ENCODE assay signal across 9 cellular contexts in genomic region chr6:143400258-143401059, GRCh38. TPM values are rescaled to one million over a fixed set of nuclear protein-coding genes. Genes with fewer than 3 reads are reported as not detected.
DNase-seq lines count a peak whose midpoint lies in the region; TF ChIP-seq lines count a peak whose summit lies in the region.
"Had no signal": no experiment of that assay in that cellular context is flagged by ENCODE, and none has a peak within 500 bp of the region (broad histone marks: within the 10 kb centered on the region; RNA-seq: fewer than 3 reads in every experiment).

No MANE protein-coding gene starts in this region.

- in situ Hi-C loops in mammary epithelial cell (cut with MboI; ENCODE audit: low sequenced_read_pairs in 2 of 2), result loop anchor here (25.0 kb wide), 1 partner anchor 163 kb away; no protein-coding TSS in a partner anchor

- H3K79me2 ChIP-seq in mammary epithelial cell (ENCODE audit: insufficient read depth, low read length), result no peaks in the 10 kb centered on the region

- intact Hi-C loops in mammary epithelial cell (cut with micrococcal nuclease) (no loop called here), ovary (cut with DNase I) (no loop called here)

- CTCF ChIA-PET in mammary epithelial cell (lab: Charles Lee; ENCODE audit: low non-redundant PET), result interaction anchor here (0.8 kb wide), 1 partner anchor 114 kb away, joined by 8 read pairs; no protein-coding TSS in a partner anchor

- no peak overlapping the region for H3K4me3 ChIP-seq in mammary epithelial cell (replicated peaks in 1 of 3; ENCODE audit: insufficient read depth in 1 of 3, low read depth in 2 of 3, low read length in 3 of 3)
- H3K4me3 ChIP-seq in skin epidermis, result no peak overlapping the region
- H3K4me3 ChIP-seq in coronary artery, result no peak overlapping the region
- no peak overlapping the region for H3K4me3 ChIP-seq in ovary

- H2AFZ ChIP-seq in mammary epithelial cell (ENCODE audit: low read depth, low read length), result peak overlapping the region; percentile 46

- no peak overlapping the region for H3K4me2 ChIP-seq in mammary epithelial cell (ENCODE audit: insufficient read depth, low read depth, low read length)

- no peaks in the 10 kb centered on the region for H3K36me3 ChIP-seq in mammary epithelial cell (ENCODE audit: insufficient read depth, low read length)
- no peaks in the 10 kb centered on the region for H3K36me3 ChIP-seq in ovary

- no peaks in the 10 kb centered on the region for H3K27me3 ChIP-seq in mammary epithelial cell (ENCODE audit: insufficient read depth, low read length)
- no peaks in the 10 kb centered on the region for H3K27me3 ChIP-seq in ovary

- TF ChIP-seq CTCF in mammary epithelial cell (conservative IDR thresholded peaks at IDR 0.05 in 1 of 2, IDR thresholded peaks at IDR 0.05 in 1 of 2; ENCODE audit: extremely low read depth in 1 of 2, insufficient read depth in 1 of 2, low read depth in 1 of 2, low read length in 2 of 2) (no peak), coronary artery (IDR thresholded peaks at IDR 0.05) (no peak), ovary (IDR thresholded peaks at IDR 0.05) (no peak)

- H4K20me1 ChIP-seq in mammary epithelial cell (ENCODE audit: insufficient read depth, low read length), result no peaks in the 10 kb centered on the region

- no peak for TF ChIP-seq POLR2A in ovary (IDR thresholded peaks at IDR 0.05)

- 56% methylated on average over 6 of the region's 6 CpGs for WGBS in mammary epithelial cell (ENCODE audit: low coverage, missing lambda C conversion rate)
- WGBS in ovary, 3 donors, result 54 to 60% (median 59%) methylated on average over 6 of the region's 6 CpGs

- peaks cover 67% of the 10 kb centered on the region for H3K4me1 ChIP-seq in mammary epithelial cell (ENCODE audit: insufficient read depth, low read length)
- no peaks in the 10 kb centered on the region for H3K4me1 ChIP-seq in ovary (ENCODE audit: insufficient read depth)

- no peak overlapping the region for H3K9ac ChIP-seq in mammary epithelial cell (ENCODE audit: insufficient read depth, low read length)

- H3K9me3 ChIP-seq in mammary epithelial cell (replicated peaks; ENCODE audit: insufficient read depth, low read length) (no peaks in the 10 kb centered on the region), ovary (no peaks in the 10 kb centered on the region)

- peak; percentile 15 for DNase-seq in DMS 273 (lab: John Stamatoyannopoulos, UW; ENCODE audit: unreplicated experiment)
- DNase-seq in DMS 273 treated with DMSO at 0.1 percent for 48 hours (lab: John Stamatoyannopoulos, UW), result no peak
- peak; percentile 9 for DNase-seq in NCI-H2029 (lab: John Stamatoyannopoulos, UW)
- DNase-seq in mammary epithelial cell, result peak; percentile 35
- DNase-seq in NCI-H524 treated with DMSO at 0.1 percent for 48 hours (lab: John Stamatoyannopoulos, UW), result no peak
- DNase-seq in coronary artery (ENCODE audit: low spot score), result no peak
- no peak for DNase-seq in ovary

- no TSS peak for BruUV-seq in mammary epithelial cell (replicated peaks; lab: Mats Ljungman, UMichigan)

- dilution Hi-C loops in mammary epithelial cell (cut with HindIII; ENCODE audit: low sequenced_read_pairs), result no loop called here

- TF ChIP-seq EP300 in ovary (IDR thresholded peaks at IDR 0.05), result no peak

- H3K27ac ChIP-seq in mammary epithelial cell (ENCODE audit: insufficient read depth, low read depth, low read length) (peak overlapping the region; percentile 65), skin epidermis (peak overlapping the region in 12 of 21 experiments; percentile 2 to 66 (median 40)), coronary artery (peak overlapping the region in 1 of 2 donors; percentile 45), ovary (no peak overlapping the region)
- H3K27ac ChIP-seq: 22Rv1 had no signal

RNA-seq across cellular contexts. Expression of gene ADAT2, which starts 50.0 kb away (rescaled TPM):
- total RNA-seq in mammary epithelial cell (10 to 100 TPM in 1 of 2 donors, 1 to 10 TPM in 1; 5.7 to 17.6 TPM), ovary (1 to 10 TPM; 2.5 to 6.1 (median 4.6) TPM)
- polyA plus RNA-seq in mammary epithelial cell (7.3 TPM), ovary (1 to 10 TPM; 1.9 to 5.1 TPM)
- 14.4 TPM for polyA minus RNA-seq in mammary epithelial cell

RNA-seq across cellular contexts. Expression of gene PEX3, which starts 50.1 kb away (rescaled TPM):
- total RNA-seq in mammary epithelial cell (10 to 100 TPM; 24.7 to 38.0 TPM), ovary (10 to 100 TPM; 15.5 to 29.3 (median 21.0) TPM)
- polyA plus RNA-seq in mammary epithelial cell (38.7 TPM), ovary (10 to 100 TPM; 12.0 to 17.6 TPM)
- 65.7 TPM for polyA minus RNA-seq in mammary epithelial cell

Comparison
In these comparisons a context has a peak if more than half of its experiments do, and no peak if none do; other contexts are left out.
1. DNase-seq: peak in DMS 273 (single experiment), NCI-H2029 (single experiment) and mammary epithelial cell (single experiment); none in DMS 273 treated with DMSO at 0.1 percent for 48 hours (single experiment), NCI-H524 treated with DMSO at 0.1 percent for 48 hours (single experiment), coronary artery (single experiment) and ovary (0 of 5).
2. H3K27ac ChIP-seq: peak in mammary epithelial cell (single experiment) and skin epidermis (12 of 21); none in ovary (0 of 2).